ENCODE assay signal across 28 cellular contexts in the genomic region with DNA sequence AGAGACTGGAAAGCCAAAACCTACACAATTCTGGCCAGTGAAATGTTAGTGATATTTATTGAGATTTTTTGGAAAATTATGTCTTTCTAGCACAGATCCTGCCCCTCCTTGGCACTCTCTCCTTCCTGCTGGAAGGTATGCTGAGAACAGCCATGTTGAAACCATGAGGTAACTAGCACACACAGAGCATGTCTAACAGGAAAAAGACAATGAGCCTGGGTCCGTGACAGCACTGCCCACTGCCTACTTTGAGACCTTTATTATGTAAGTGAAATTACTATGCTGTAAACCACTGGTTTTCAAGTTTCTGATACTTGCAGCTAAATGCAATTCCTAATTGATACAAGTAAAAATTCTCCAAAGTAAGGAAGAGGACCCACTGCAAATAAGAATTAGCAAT.
"Had no signal": no experiment of that assay in that cellular context is flagged by ENCODE, and none has a peak within 500 bp of the region (broad histone marks: within the 10 kb centered on the region; RNA-seq: fewer than 3 reads in every experiment).

No MANE protein-coding gene starts in this region.

- H3K27ac ChIP-seq: breast epithelium, heart left ventricle, neutrophil, skin epidermis, thoracic aorta, upper lobe of left lung had no signal

- H3K27me3 ChIP-seq: breast epithelium, heart left ventricle, neutrophil, upper lobe of left lung had no signal

- H3K9me3 Mint-ChIP-seq: activated CD8-positive, alpha-beta T cell treated with anti-CD3 and anti-CD28 coated beads for 36 hours; activated naive CD4-positive, alpha-beta T cell treated with anti-CD3 and anti-CD28 coated beads, Interleukin-2, amount 50 U/mL, for 24 hours; activated T-cell treated with anti-CD3 and anti-CD28 coated beads, Interleukin-2, amount 50 U/mL, for 4 hours; activated T-helper 17 cell treated with anti-CD3 and anti-CD28 coated beads, Interleukin-2, amount 50 U/mL, for 72 hours; mesothelial cell of epicardium; nephron progenitor cell; stimulated activated naive CD8-positive, alpha-beta T cell treated with anti-CD3 and anti-CD28 coated beads, Interleukin-15, Interleukin-2, amounts not matched to agents 100 ng/mL and 50 ng/mL, for 24 hours; WTC11 had no signal

- H3K4me3 Mint-ChIP-seq: activated CD8-positive, alpha-beta T cell treated with anti-CD3 and anti-CD28 coated beads for 36 hours; activated naive CD4-positive, alpha-beta T cell treated with anti-CD3 and anti-CD28 coated beads, Interleukin-2, amount 50 U/mL, for 24 hours; activated T-cell treated with anti-CD3 and anti-CD28 coated beads, Interleukin-2, amount 50 U/mL, for 4 hours; activated T-helper 17 cell treated with anti-CD3 and anti-CD28 coated beads, Interleukin-2, amount 50 U/mL, for 72 hours; immature natural killer cell; mesothelial cell of epicardium; nephron progenitor cell; stimulated activated naive CD8-positive, alpha-beta T cell treated with anti-CD3 and anti-CD28 coated beads, Interleukin-15, Interleukin-2, amounts not matched to agents 100 ng/mL and 50 ng/mL, for 24 hours; WTC11 had no signal

- H3K4me3 ChIP-seq: breast epithelium, heart left ventricle, skin epidermis, thoracic aorta, upper lobe of left lung had no signal

- ATAC-seq: activated CD8-positive, alpha-beta T cell treated with anti-CD3 and anti-CD28 coated beads for 36 hours; activated T-cell treated with anti-CD3 and anti-CD28 coated beads, Interleukin-2, amount 50 U/mL, for 4 hours; activated T-helper 17 cell treated with anti-CD3 and anti-CD28 coated beads, Interleukin-2, amount 50 U/mL, for 72 hours; esophagus mucosa; heart left ventricle; left colon; sciatic nerve; WTC11 had no signal

- H3K4me1 Mint-ChIP-seq: activated naive CD4-positive, alpha-beta T cell treated with anti-CD3 and anti-CD28 coated beads, Interleukin-2, amount 50 U/mL, for 24 hours; activated T-helper 17 cell treated with anti-CD3 and anti-CD28 coated beads, Interleukin-2, amount 50 U/mL, for 72 hours; mesothelial cell of epicardium; nephron progenitor cell had no signal

- H3K4me1 ChIP-seq: breast epithelium, upper lobe of left lung had no signal

- H3K27me3 Mint-ChIP-seq: activated naive CD4-positive, alpha-beta T cell treated with anti-CD3 and anti-CD28 coated beads, Interleukin-2, amount 50 U/mL, for 24 hours; activated T-helper 17 cell treated with anti-CD3 and anti-CD28 coated beads, Interleukin-2, amount 50 U/mL, for 72 hours; naive B cell; stimulated activated naive CD8-positive, alpha-beta T cell treated with anti-CD3 and anti-CD28 coated beads, Interleukin-15, Interleukin-2, amounts not matched to agents 100 ng/mL and 50 ng/mL, for 24 hours had no signal

- DNase-seq: activated CD4-positive, alpha-beta T cell treated with anti-CD3 and anti-CD28 coated beads, Interleukin-2, amount 50 U/mL, for 1 hour; activated CD8-positive, alpha-beta T cell treated with anti-CD3 and anti-CD28 coated beads for 36 hours; activated gamma-delta T cell treated with Interleukin-2 at 50 U/mL for 16 hours; activated T-cell treated with anti-CD3 and anti-CD28 coated beads, Interleukin-2, amount 50 U/mL, for 4 hours; central memory CD4-positive, alpha-beta T cell; foreskin fibroblast; heart left ventricle; hypothalamus; immature natural killer cell; kidney; left colon; naive B cell; nephron progenitor cell; retina; stimulated activated CD4-positive, alpha-beta T cell treated with anti-CD3 and anti-CD28 coated beads, Interleukin-12 subunit alpha, Interleukin-12 subunit beta, amount 100 ng/mL, for 4 hours; stimulated activated CD4-positive, alpha-beta T cell treated with anti-CD3 and anti-CD28 coated beads, Interleukin-4, amount 100 ng/mL, for 1 hour; upper lobe of left lung had no signal

- H3K27ac Mint-ChIP-seq: activated CD8-positive, alpha-beta T cell treated with anti-CD3 and anti-CD28 coated beads for 36 hours; activated naive CD4-positive, alpha-beta T cell treated with anti-CD3 and anti-CD28 coated beads, Interleukin-2, amount 50 U/mL, for 24 hours; activated T-helper 17 cell treated with anti-CD3 and anti-CD28 coated beads, Interleukin-2, amount 50 U/mL, for 72 hours; immature natural killer cell; mesothelial cell of epicardium; nephron progenitor cell; stimulated activated naive CD8-positive, alpha-beta T cell treated with anti-CD3 and anti-CD28 coated beads, Interleukin-15, Interleukin-2, amounts not matched to agents 100 ng/mL and 50 ng/mL, for 24 hours; WTC11 had no signal

- H3K36me3 ChIP-seq: breast epithelium, neutrophil, thoracic aorta, upper lobe of left lung had no signal

- H3K9me3 ChIP-seq: breast epithelium, heart left ventricle, neutrophil, thoracic aorta, upper lobe of left lung had no signal

- H3K36me3 Mint-ChIP-seq: activated naive CD4-positive, alpha-beta T cell treated with anti-CD3 and anti-CD28 coated beads, Interleukin-2, amount 50 U/mL, for 24 hours; immature natural killer cell; WTC11 had no signal
